14 cellular contexts compared by ENCODE assay signal in genomic region chr1:212668477-212668876, GRCh38. TPM values are rescaled to one million over a fixed set of nuclear protein-coding genes. Genes with fewer than 3 reads are reported as not detected.
DNase-seq lines count a peak whose midpoint lies in the region; ATAC-seq and TF ChIP-seq lines count a peak whose summit lies in the region.
"Had no signal": no experiment of that assay in that cellular context is flagged by ENCODE, and none has a peak within 500 bp of the region (broad histone marks: within the 10 kb centered on the region; RNA-seq: fewer than 3 reads in every experiment).

No MANE protein-coding gene starts in this region.

- peak overlapping the region; percentile 61 for H3K4me3 ChIP-seq in GM23248
- H3K4me3 ChIP-seq in adrenal gland: no peak overlapping the region
- no peak overlapping the region for H3K4me3 ChIP-seq in right lobe of liver
- peak overlapping the region; percentile 54 for H3K4me3 ChIP-seq in skeletal muscle satellite cell (ENCODE audit: low read length)

- TF ChIP-seq CTCF in adrenal gland (IDR thresholded peaks at IDR 0.05): no peak
- TF ChIP-seq CTCF in right lobe of liver (IDR thresholded peaks at IDR 0.05): no peak

- no peaks in the 10 kb centered on the region for H4K20me1 ChIP-seq in GM23248 (ENCODE audit: insufficient read depth)

- intact Hi-C loops in adrenal gland (cut with DNase I): loop anchor here in 1 of 2 donors (10.0 kb wide), 1 partner anchor 116 kb away; no protein-coding TSS in a partner anchor
- intact Hi-C loops in right lobe of liver (cut with DNase I): no loop called here

- no peak overlapping the region for H2AFZ ChIP-seq in GM23248

- 89 to 94% methylated on average over 5 of the region's 5 CpGs for WGBS in GM23248 (ENCODE audit: low coverage in 1 of 2, low lambda C conversion rate in 2 of 2, missing lambda C conversion rate in 2 of 2), 2 experiments
- WGBS in adrenal gland, 4 donors: 78 to 88% (median 84%) methylated on average over 5 of the region's 5 CpGs
- 75% methylated on average over 5 of the region's 5 CpGs for WGBS in right lobe of liver (ENCODE audit: insufficient coverage, low coverage, low lambda C conversion rate, missing lambda C conversion rate)

- H3K9ac ChIP-seq in GM23248 (peak overlapping the region; percentile 83), skeletal muscle satellite cell (ENCODE audit: low read depth, low read length) (peak overlapping the region; percentile 79)

- in situ Hi-C loops in GM23248 (cut with MboI): loop anchor here (25.0 kb wide), 1 partner anchor 319 kb away; no protein-coding TSS in a partner anchor

- H3K36me3 ChIP-seq in GM23248 (ENCODE audit: low read depth) (no peaks in the 10 kb centered on the region), adrenal gland (replicated peaks in 1 of 2) (no peaks in the 10 kb centered on the region), right lobe of liver (no peaks in the 10 kb centered on the region), skeletal muscle satellite cell (ENCODE audit: insufficient read depth, low read length) (no peaks in the 10 kb centered on the region)

- H3K4me1 ChIP-seq in GM23248 (ENCODE audit: insufficient read depth) (peaks cover 26% of the 10 kb centered on the region), adrenal gland (replicated peaks in 1 of 2) (peaks cover 6 to 32% of the 10 kb centered on the region in 2 donors), right lobe of liver (no peaks in the 10 kb centered on the region), skeletal muscle satellite cell (ENCODE audit: control insufficient read depth, insufficient read depth, low read length) (peaks cover 46% of the 10 kb centered on the region)

- peak overlapping the region; percentile 97 for H3K27ac ChIP-seq in GM23248
- peak overlapping the region in 3 of 5 donors; percentile 3 to 88 (median 74) for H3K27ac ChIP-seq in adrenal gland
- H3K27ac ChIP-seq in right lobe of liver: peak overlapping the region; percentile 33 to 79 (median 55)

- no peaks in the 10 kb centered on the region for H3K9me2 ChIP-seq in GM23248 (ENCODE audit: insufficient read depth)

- DNase-seq in GM23248: no peak
- DNase-seq in adrenal gland: no peak
- DNase-seq in right lobe of liver: no peak
- no peak for DNase-seq in dedifferentiated amniotic fluid mesenchymal stem cell (ENCODE audit: extremely low spot score)
- no peak for DNase-seq in AML-193 (lab: John Stamatoyannopoulos, UW)
- DNase-seq: activated CD8-positive, alpha-beta T cell treated with anti-CD3 and anti-CD28 coated beads, Interleukin-2, amount 10 ng/mL, durations not matched to agents 7 days and 5 days; activated naive CD4-positive, alpha-beta T cell treated with anti-CD3 and anti-CD28 coated beads for 36 hours; foreskin melanocyte; NCI-H1105; stimulated activated CD4-positive, alpha-beta T cell treated with anti-CD3 and anti-CD28 coated beads, Interleukin-4, amount 100 ng/mL, for 1 hour; stimulated activated naive CD8-positive, alpha-beta T cell treated with anti-CD3 and anti-CD28 coated beads, Interleukin-15, Interleukin-2, amounts not matched to agents 100 U/mL and 50 U/mL, for 24 hours had no signal

- H3K9me3 ChIP-seq in GM23248 (ENCODE audit: low read depth) (no peaks in the 10 kb centered on the region), adrenal gland (replicated peaks in 1 of 3) (no peaks in the 10 kb centered on the region), right lobe of liver (no peaks in the 10 kb centered on the region), skeletal muscle satellite cell (replicated peaks; ENCODE audit: low read length) (no peaks in the 10 kb centered on the region)

- no peaks in the 10 kb centered on the region for H3K27me3 ChIP-seq in GM23248 (replicated peaks; ENCODE audit: insufficient read depth)
- H3K27me3 ChIP-seq in adrenal gland: no peaks in the 10 kb centered on the region
- H3K27me3 ChIP-seq in right lobe of liver: no peaks in the 10 kb centered on the region
- H3K27me3 ChIP-seq in skeletal muscle satellite cell (ENCODE audit: control insufficient read depth, insufficient read depth, low read length): peaks cover 3% of the 10 kb centered on the region

- peak overlapping the region; percentile 66 for H3K4me2 ChIP-seq in GM23248 (ENCODE audit: unreplicated experiment)
- peak overlapping the region; percentile 78 for H3K4me2 ChIP-seq in skeletal muscle satellite cell (ENCODE audit: low read length)

- no peak for ATAC-seq in right lobe of liver
- ATAC-seq in GM19395 (IDR thresholded peaks at IDR 0.05; ENCODE audit: unreplicated experiment): no peak
- ATAC-seq in HG02981 (IDR thresholded peaks at IDR 0.05; ENCODE audit: unreplicated experiment): no peak
- ATAC-seq: activated CD8-positive, alpha-beta T cell treated with anti-CD3 and anti-CD28 coated beads, Interleukin-2, amount 10 ng/mL, durations not matched to agents 7 days and 5 days; stimulated activated naive CD8-positive, alpha-beta T cell treated with anti-CD3 and anti-CD28 coated beads, Interleukin-15, Interleukin-2, amounts not matched to agents 100 U/mL and 50 U/mL, for 24 hours had no signal

- H3K79me2 ChIP-seq in GM23248 (ENCODE audit: insufficient read depth): no peaks in the 10 kb centered on the region

- peaks cover 36% of the 10 kb centered on the region for H3F3A ChIP-seq in GM23248 (ENCODE audit: insufficient read depth)

- no peak for TF ChIP-seq POLR2A in adrenal gland (IDR thresholded peaks at IDR 0.05)
- TF ChIP-seq POLR2A in right lobe of liver (IDR thresholded peaks at IDR 0.05): no peak

RNA-seq across cellular contexts. Expression of gene BATF3, which starts 31.2 kb away (rescaled TPM):
- 0.86 and 1.4 TPM in 2 replicates for total RNA-seq in GM23248 (2014; rRNA removed; shearing (Covaris generic))
- polyA plus RNA-seq in GM23248 (2016; fragmentation: Nextera tagmentation; extraction: Ambion mirVana) (0.46 and 0.60 TPM in 2 replicates), adrenal gland (1 to 10 TPM; 1.0 to 7.5 (median 5.4) TPM)
- total RNA-seq in adrenal gland (1 to 10 TPM in 7 of 8 donors, under 1 TPM in 1; 0.24 to 6.1 (median 2.8) TPM), right lobe of liver (1 to 10 TPM in 2 of 6 experiments, under 1 TPM in 1, not detected in 3; 0.68 to 2.7 (median 1.2) TPM)
- total RNA-seq in skeletal muscle satellite cell (2012; rRNA removed): 1.7 and 4.8 TPM in 2 replicates

RNA-seq across cellular contexts. Expression of gene ATF3, which starts 59.9 kb away (rescaled TPM):
- total RNA-seq in GM23248 (2014; rRNA removed; shearing (Covaris generic)): 0.86 and 4.9 TPM in 2 replicates
- polyA plus RNA-seq in GM23248 (2016; fragmentation: Nextera tagmentation; extraction: Ambion mirVana) (1.5 and 1.7 TPM in 2 replicates), adrenal gland (10 to 100 TPM; 13.4 to 19.7 (median 14.5) TPM)
- total RNA-seq in adrenal gland (10 to 100 TPM in 3 of 8 donors, 1 to 10 TPM in 5; 3.6 to 13.4 (median 8.1) TPM), right lobe of liver (10 to 100 TPM in 5 of 6 experiments, 1 to 10 TPM in 1; 3.7 to 77.2 (median 15.1) TPM)
- total RNA-seq in skeletal muscle satellite cell (2012; rRNA removed): 2.0 and 3.0 TPM in 2 replicates

Comparison
In these comparisons a context has a peak if more than half of its experiments do, and no peak if none do; other contexts are left out.
1. H3K4me3 ChIP-seq: peak in GM23248 (single experiment) and skeletal muscle satellite cell (single experiment); none in adrenal gland (0 of 4) and right lobe of liver (0 of 3).
2. Peak in every context shown above with its lines, with median percentiles within 50 percentile points of each other: H3K27ac ChIP-seq.